Comparison of ENCODE assay signal across 34 cellular contexts in the genomic region with DNA sequence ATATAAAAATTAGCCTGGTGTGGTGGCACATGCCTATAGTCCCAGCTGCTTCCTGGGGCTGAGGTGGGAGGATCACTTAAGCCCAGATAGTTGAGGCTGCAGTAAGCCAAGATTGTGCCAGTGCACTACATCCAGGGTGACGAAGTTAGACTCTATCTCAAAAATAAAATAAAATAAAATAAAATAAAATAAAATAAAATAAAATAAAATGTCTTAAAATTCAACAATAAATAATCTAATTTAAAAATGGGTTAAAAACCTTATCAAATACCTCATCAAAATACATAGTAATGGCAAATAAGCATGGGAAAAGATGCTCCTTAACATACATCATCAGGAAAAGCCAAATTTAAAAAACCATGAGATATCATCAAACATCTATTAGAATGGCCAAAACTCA.
"Had no signal": no experiment of that assay in that cellular context is flagged by ENCODE, and none has a peak within 500 bp of the region (broad histone marks: within the 10 kb centered on the region; RNA-seq: fewer than 3 reads in every experiment).

No MANE protein-coding gene starts in this region.

- H3K9me3 Mint-ChIP-seq: activated naive CD4-positive, alpha-beta T cell treated with anti-CD3 and anti-CD28 coated beads, Interleukin-2, amount 50 U/mL, for 24 hours; activated T-cell treated with anti-CD3 and anti-CD28 coated beads, Interleukin-2, amount 50 U/mL, for 4 hours had no signal

- DNase-seq: activated effector memory CD4-positive, alpha-beta T cell treated with anti-CD3 and anti-CD28 coated beads, Interleukin-2, amount 50 U/mL, for 16 hours; activated effector memory CD4-positive, alpha-beta T cell treated with Interleukin-2 at 50 U/mL for 16 hours; activated gamma-delta T cell; activated gamma-delta T cell treated with Interleukin-2 at 50 U/mL for 16 hours; activated naive CD4-positive, alpha-beta T cell; activated naive CD4-positive, alpha-beta T cell treated with anti-CD3 and anti-CD28 coated beads for 36 hours; activated naive CD4-positive, alpha-beta T cell treated with anti-CD3 and anti-CD28 coated beads, Interleukin-2, amount 10 ng/mL, durations not matched to agents 7 days and 5 days; activated naive CD4-positive, alpha-beta T cell treated with anti-CD3 and anti-CD28 coated beads, Interleukin-2, amount 50 U/mL, for 16 hours; activated naive CD4-positive, alpha-beta T cell treated with Interleukin-2 at 50 U/mL for 16 hours; activated naive CD8-positive, alpha-beta T cell treated with anti-CD3 and anti-CD28 coated beads for 36 hours; activated naive CD8-positive, alpha-beta T cell treated with anti-CD3 and anti-CD28 coated beads, Interleukin-2, amount 10 ng/mL, durations not matched to agents 7 days and 5 days; activated naive CD8-positive, alpha-beta T cell treated with anti-CD3 and anti-CD28 coated beads, Interleukin-2, amount 50 U/mL, for 24 hours; activated T-cell treated with anti-CD3 and anti-CD28 coated beads, Interleukin-2, amount 50 U/mL, for 24 hours; activated T-cell treated with anti-CD3 and anti-CD28 coated beads, Interleukin-2, amount 50 U/mL, for 4 hours; activated T-cell treated with anti-CD3 and anti-CD28 coated beads, Interleukin-2, amount 50 U/mL, for 48 hours; activated T-cell treated with anti-CD3 and anti-CD28 coated beads, Interleukin-2, amount 50 U/mL, for 72 hours; adrenal gland; amniotic stem cell; amygdala; anterior cingulate cortex; aorta; body of pancreas; brain microvascular endothelial cell; caudate nucleus; central memory CD4-positive, alpha-beta T cell; cerebellar nuclear complex had no signal

- H3K4me1 Mint-ChIP-seq: activated naive CD4-positive, alpha-beta T cell treated with anti-CD3 and anti-CD28 coated beads, Interleukin-2, amount 10 ng/mL, durations not matched to agents 7 days and 5 days; activated naive CD4-positive, alpha-beta T cell treated with anti-CD3 and anti-CD28 coated beads, Interleukin-2, amount 50 U/mL, for 24 hours; activated naive CD8-positive, alpha-beta T cell treated with anti-CD3 and anti-CD28 coated beads for 36 hours; activated naive CD8-positive, alpha-beta T cell treated with anti-CD3 and anti-CD28 coated beads, Interleukin-2, amount 50 U/mL, for 24 hours; activated T-helper 17 cell treated with anti-CD3 and anti-CD28 coated beads, Interleukin-2, amount 50 U/mL, for 72 hours; brain; central memory CD8-positive, alpha-beta T cell had no signal

- H3K4me3 Mint-ChIP-seq: activated naive CD4-positive, alpha-beta T cell treated with anti-CD3 and anti-CD28 coated beads for 36 hours; activated naive CD4-positive, alpha-beta T cell treated with anti-CD3 and anti-CD28 coated beads, Interleukin-2, amount 10 ng/mL, durations not matched to agents 7 days and 5 days; activated naive CD4-positive, alpha-beta T cell treated with anti-CD3 and anti-CD28 coated beads, Interleukin-2, amount 50 U/mL, for 24 hours; activated naive CD8-positive, alpha-beta T cell; activated naive CD8-positive, alpha-beta T cell treated with anti-CD3 and anti-CD28 coated beads for 36 hours; activated naive CD8-positive, alpha-beta T cell treated with anti-CD3 and anti-CD28 coated beads, Interleukin-2, amount 10 ng/mL, durations not matched to agents 7 days and 5 days; activated naive CD8-positive, alpha-beta T cell treated with anti-CD3 and anti-CD28 coated beads, Interleukin-2, amount 50 U/mL, for 24 hours; activated T-cell treated with anti-CD3 and anti-CD28 coated beads, Interleukin-2, amount 50 U/mL, for 24 hours; activated T-cell treated with anti-CD3 and anti-CD28 coated beads, Interleukin-2, amount 50 U/mL, for 4 hours; activated T-cell treated with anti-CD3 and anti-CD28 coated beads, Interleukin-2, amount 50 U/mL, for 72 hours; activated T-helper 1 cell treated with anti-CD3 and anti-CD28 coated beads, Interleukin-12 subunit alpha, Interleukin-12 subunit beta, Interleukin-2, Interleukin-4 antibody, amounts not matched to agents 30 ng/mL and 10 ng/mL and 1 ng/mL, durations not matched to agents 14 hours and 24 hours and 36 hours; activated T-helper 17 cell treated with anti-CD3 and anti-CD28 coated beads, Interleukin-2, amount 50 U/mL, for 72 hours; brain; central memory CD8-positive, alpha-beta T cell had no signal

- H3K36me3 Mint-ChIP-seq: activated naive CD4-positive, alpha-beta T cell treated with anti-CD3 and anti-CD28 coated beads, Interleukin-2, amount 10 ng/mL, durations not matched to agents 7 days and 5 days; activated naive CD4-positive, alpha-beta T cell treated with anti-CD3 and anti-CD28 coated beads, Interleukin-2, amount 50 U/mL, for 24 hours; activated naive CD8-positive, alpha-beta T cell; activated naive CD8-positive, alpha-beta T cell treated with anti-CD3 and anti-CD28 coated beads for 36 hours; activated naive CD8-positive, alpha-beta T cell treated with anti-CD3 and anti-CD28 coated beads, Interleukin-2, amount 10 ng/mL, durations not matched to agents 7 days and 5 days; brain had no signal

- H3K27me3 Mint-ChIP-seq: activated naive CD4-positive, alpha-beta T cell treated with anti-CD3 and anti-CD28 coated beads, Interleukin-2, amount 10 ng/mL, durations not matched to agents 7 days and 5 days; activated naive CD4-positive, alpha-beta T cell treated with anti-CD3 and anti-CD28 coated beads, Interleukin-2, amount 50 U/mL, for 24 hours; activated naive CD8-positive, alpha-beta T cell; activated naive CD8-positive, alpha-beta T cell treated with anti-CD3 and anti-CD28 coated beads for 36 hours; activated naive CD8-positive, alpha-beta T cell treated with anti-CD3 and anti-CD28 coated beads, Interleukin-2, amount 10 ng/mL, durations not matched to agents 7 days and 5 days; activated naive CD8-positive, alpha-beta T cell treated with anti-CD3 and anti-CD28 coated beads, Interleukin-2, amount 50 U/mL, for 24 hours; activated T-cell treated with anti-CD3 and anti-CD28 coated beads, Interleukin-2, amount 50 U/mL, for 24 hours; activated T-helper 17 cell treated with anti-CD3 and anti-CD28 coated beads, Interleukin-2, amount 50 U/mL, for 72 hours; brain; central memory CD8-positive, alpha-beta T cell had no signal

- ATAC-seq: activated naive CD4-positive, alpha-beta T cell treated with anti-CD3 and anti-CD28 coated beads, Interleukin-2, amount 50 U/mL, for 72 hours; activated naive CD8-positive, alpha-beta T cell treated with anti-CD3 and anti-CD28 coated beads, Interleukin-2, amount 50 U/mL, for 24 hours; activated T-cell treated with anti-CD3 and anti-CD28 coated beads, Interleukin-2, amount 50 U/mL, for 4 hours; activated T-cell treated with anti-CD3 and anti-CD28 coated beads, Interleukin-2, amount 50 U/mL, for 72 hours; activated T-helper 17 cell treated with anti-CD3 and anti-CD28 coated beads, Interleukin-2, amount 50 U/mL, for 72 hours; body of pancreas had no signal

- H3K27ac Mint-ChIP-seq: activated naive CD4-positive, alpha-beta T cell treated with anti-CD3 and anti-CD28 coated beads for 36 hours; activated naive CD4-positive, alpha-beta T cell treated with anti-CD3 and anti-CD28 coated beads, Interleukin-2, amount 10 ng/mL, durations not matched to agents 7 days and 5 days; activated naive CD4-positive, alpha-beta T cell treated with anti-CD3 and anti-CD28 coated beads, Interleukin-2, amount 50 U/mL, for 24 hours; activated naive CD4-positive, alpha-beta T cell treated with anti-CD3 and anti-CD28 coated beads, Interleukin-2, amount 50 U/mL, for 72 hours; activated naive CD8-positive, alpha-beta T cell; activated naive CD8-positive, alpha-beta T cell treated with anti-CD3 and anti-CD28 coated beads for 36 hours; activated naive CD8-positive, alpha-beta T cell treated with anti-CD3 and anti-CD28 coated beads, Interleukin-2, amount 10 ng/mL, durations not matched to agents 7 days and 5 days; activated naive CD8-positive, alpha-beta T cell treated with anti-CD3 and anti-CD28 coated beads, Interleukin-2, amount 50 U/mL, for 24 hours; activated T-cell treated with anti-CD3 and anti-CD28 coated beads, Interleukin-2, amount 50 U/mL, for 24 hours; activated T-cell treated with anti-CD3 and anti-CD28 coated beads, Interleukin-2, amount 50 U/mL, for 72 hours; activated T-helper 1 cell treated with anti-CD3 and anti-CD28 coated beads, Interleukin-12 subunit alpha, Interleukin-12 subunit beta, Interleukin-2, Interleukin-4 antibody, amounts not matched to agents 30 ng/mL and 10 ng/mL and 1 ng/mL, durations not matched to agents 14 hours and 24 hours and 36 hours; activated T-helper 17 cell treated with anti-CD3 and anti-CD28 coated beads, Interleukin-2, amount 50 U/mL, for 72 hours; activated T-helper 2 cell treated with anti-CD3 and anti-CD28 coated beads, Interferon-gamma antibody, Interleukin-2, Interleukin-4, amounts not matched to agents 10 μg/mL and 5 μg/mL and 100 μg/mL, durations not matched to agents 14 hours and 24 hours and 36 hours; brain had no signal
